In the genomic region with DNA sequence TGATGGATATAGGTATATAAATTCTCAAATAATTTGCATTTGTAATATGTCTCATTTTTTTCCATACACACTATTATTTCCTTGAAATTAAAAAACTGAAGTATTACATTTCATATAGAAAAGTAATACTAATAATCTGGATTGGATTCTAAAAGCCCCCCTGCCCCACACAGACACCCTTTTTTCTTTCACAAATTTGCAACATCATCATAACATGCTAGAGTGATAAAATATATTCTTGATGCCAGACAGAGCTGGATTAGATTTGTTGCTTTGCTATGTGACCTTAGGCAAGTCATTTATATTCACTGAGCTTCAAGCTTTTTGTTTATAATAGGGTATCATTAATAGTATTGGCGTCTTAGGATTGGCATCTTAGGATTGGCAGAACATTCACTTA, we compare ENCODE assay signal across 2 cellular contexts.
TF ChIP-seq lines count a peak whose summit lies in the region.

No MANE protein-coding gene starts in this region.

TF ChIP-seq in HepG2, 621 proteins besides CTCF, POLR2A, EP300 and RAD21:
- TF ChIP-seq ZNF350 (CRISPR knock-in tag; IDR thresholded peaks at IDR 0.05; ENCODE audit: borderline replicate concordance, low read depth) (no peak), ZFP37 (CRISPR knock-in tag; IDR thresholded peaks at IDR 0.05; ENCODE audit: borderline replicate concordance) (no peak), ZNF121 (CRISPR knock-in tag; IDR thresholded peaks at IDR 0.05) (no peak), MAFK (conservative IDR thresholded peaks at IDR 0.05 in 1 of 2, IDR thresholded peaks at IDR 0.05 in 1 of 2; ENCODE audit: low read length in 2 of 2) (peak; percentile 72 to 74), CHD4 (IDR thresholded peaks at IDR 0.05; ENCODE audit: borderline replicate concordance, low read length) (no peak), ZNF850 (CRISPR knock-in tag; conservative IDR thresholded peaks at IDR 0.05) (no peak), NFIC (IDR thresholded peaks at IDR 0.05; ENCODE audit: low read length) (no peak), ZKSCAN5 (CRISPR knock-in tag; IDR thresholded peaks at IDR 0.05) (no peak), NR2C2 (CRISPR knock-in tag; IDR thresholded peaks at IDR 0.05; ENCODE audit: borderline replicate concordance) (no peak), ZNF224 (CRISPR knock-in tag; IDR thresholded peaks at IDR 0.05) (no peak), BRD4 (CRISPR knock-in tag; IDR thresholded peaks at IDR 0.05) (no peak), MAFF (IDR thresholded peaks at IDR 0.05; ENCODE audit: low read depth, low read length) (peak; percentile 58), MTA3 (CRISPR knock-in tag; IDR thresholded peaks at IDR 0.05) (no peak)
- TF ChIP-seq, protein P1, sequence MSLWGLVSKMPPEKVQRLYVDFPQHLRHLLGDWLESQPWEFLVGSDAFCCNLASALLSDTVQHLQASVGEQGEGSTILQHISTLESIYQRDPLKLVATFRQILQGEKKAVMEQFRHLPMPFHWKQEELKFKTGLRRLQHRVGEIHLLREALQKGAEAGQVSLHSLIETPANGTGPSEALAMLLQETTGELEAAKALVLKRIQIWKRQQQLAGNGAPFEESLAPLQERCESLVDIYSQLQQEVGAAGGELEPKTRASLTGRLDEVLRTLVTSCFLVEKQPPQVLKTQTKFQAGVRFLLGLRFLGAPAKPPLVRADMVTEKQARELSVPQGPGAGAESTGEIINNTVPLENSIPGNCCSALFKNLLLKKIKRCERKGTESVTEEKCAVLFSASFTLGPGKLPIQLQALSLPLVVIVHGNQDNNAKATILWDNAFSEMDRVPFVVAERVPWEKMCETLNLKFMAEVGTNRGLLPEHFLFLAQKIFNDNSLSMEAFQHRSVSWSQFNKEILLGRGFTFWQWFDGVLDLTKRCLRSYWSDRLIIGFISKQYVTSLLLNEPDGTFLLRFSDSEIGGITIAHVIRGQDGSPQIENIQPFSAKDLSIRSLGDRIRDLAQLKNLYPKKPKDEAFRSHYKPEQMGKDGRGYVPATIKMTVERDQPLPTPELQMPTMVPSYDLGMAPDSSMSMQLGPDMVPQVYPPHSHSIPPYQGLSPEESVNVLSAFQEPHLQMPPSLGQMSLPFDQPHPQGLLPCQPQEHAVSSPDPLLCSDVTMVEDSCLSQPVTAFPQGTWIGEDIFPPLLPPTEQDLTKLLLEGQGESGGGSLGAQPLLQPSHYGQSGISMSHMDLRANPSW (CRISPR knock-in tag; IDR thresholded peaks at IDR 0.05; ENCODE audit: borderline replicate concordance), result no peak
TF ChIP-seq in HepG2: peak in this region for 2.

TF ChIP-seq in K562, 482 proteins besides CTCF, POLR2A, EP300 and RAD21:
- TF ChIP-seq CHCHD3 (CRISPR knock-in tag; IDR thresholded peaks at IDR 0.05) (no peak), AFF4 (CRISPR knock-in tag; IDR thresholded peaks at IDR 0.05) (no peak), HEY1 (CRISPR knock-in tag; IDR thresholded peaks at IDR 0.05; ENCODE audit: borderline replicate concordance) (no peak), ZNF778 (CRISPR knock-in tag; IDR thresholded peaks at IDR 0.05) (no peak), CHD1 (IDR thresholded peaks at IDR 0.05; ENCODE audit: low read length) (no peak), TAF1 (IDR thresholded peaks at IDR 0.05; ENCODE audit: control insufficient read depth, extremely low read depth, insufficient read depth, low read length, severe bottlenecking) (no peak), KDM1A (IDR thresholded peaks at IDR 0.05) (no peak), RBBP5 (IDR thresholded peaks at IDR 0.05; ENCODE audit: borderline replicate concordance, insufficient read depth, low read length, poor library complexity, severe bottlenecking) (no peak), ZKSCAN3 (CRISPR knock-in tag; IDR thresholded peaks at IDR 0.05) (no peak), SRF (CRISPR knock-in tag; IDR thresholded peaks at IDR 0.05) (no peak), MAFG (tag; conservative IDR thresholded peaks at IDR 0.05) (peak; percentile 46), ZNF316 (IDR thresholded peaks at IDR 0.05) (peak; percentile 60), C11orf30 (IDR thresholded peaks at IDR 0.05; ENCODE audit: low read depth) (0 out of 2 replicates have a peak, but pooled peaks have one; percentile 38)
- TF ChIP-seq, protein P2, sequence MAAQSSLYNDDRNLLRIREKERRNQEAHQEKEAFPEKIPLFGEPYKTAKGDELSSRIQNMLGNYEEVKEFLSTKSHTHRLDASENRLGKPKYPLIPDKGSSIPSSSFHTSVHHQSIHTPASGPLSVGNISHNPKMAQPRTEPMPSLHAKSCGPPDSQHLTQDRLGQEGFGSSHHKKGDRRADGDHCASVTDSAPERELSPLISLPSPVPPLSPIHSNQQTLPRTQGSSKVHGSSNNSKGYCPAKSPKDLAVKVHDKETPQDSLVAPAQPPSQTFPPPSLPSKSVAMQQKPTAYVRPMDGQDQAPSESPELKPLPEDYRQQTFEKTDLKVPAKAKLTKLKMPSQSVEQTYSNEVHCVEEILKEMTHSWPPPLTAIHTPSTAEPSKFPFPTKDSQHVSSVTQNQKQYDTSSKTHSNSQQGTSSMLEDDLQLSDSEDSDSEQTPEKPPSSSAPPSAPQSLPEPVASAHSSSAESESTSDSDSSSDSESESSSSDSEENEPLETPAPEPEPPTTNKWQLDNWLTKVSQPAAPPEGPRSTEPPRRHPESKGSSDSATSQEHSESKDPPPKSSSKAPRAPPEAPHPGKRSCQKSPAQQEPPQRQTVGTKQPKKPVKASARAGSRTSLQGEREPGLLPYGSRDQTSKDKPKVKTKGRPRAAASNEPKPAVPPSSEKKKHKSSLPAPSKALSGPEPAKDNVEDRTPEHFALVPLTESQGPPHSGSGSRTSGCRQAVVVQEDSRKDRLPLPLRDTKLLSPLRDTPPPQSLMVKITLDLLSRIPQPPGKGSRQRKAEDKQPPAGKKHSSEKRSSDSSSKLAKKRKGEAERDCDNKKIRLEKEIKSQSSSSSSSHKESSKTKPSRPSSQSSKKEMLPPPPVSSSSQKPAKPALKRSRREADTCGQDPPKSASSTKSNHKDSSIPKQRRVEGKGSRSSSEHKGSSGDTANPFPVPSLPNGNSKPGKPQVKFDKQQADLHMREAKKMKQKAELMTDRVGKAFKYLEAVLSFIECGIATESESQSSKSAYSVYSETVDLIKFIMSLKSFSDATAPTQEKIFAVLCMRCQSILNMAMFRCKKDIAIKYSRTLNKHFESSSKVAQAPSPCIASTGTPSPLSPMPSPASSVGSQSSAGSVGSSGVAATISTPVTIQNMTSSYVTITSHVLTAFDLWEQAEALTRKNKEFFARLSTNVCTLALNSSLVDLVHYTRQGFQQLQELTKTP (IDR thresholded peaks at IDR 0.05; ENCODE audit: low read depth in 1 of 2, partially characterized antibody in 2 of 2), result no peak
- TF ChIP-seq, protein P3, sequence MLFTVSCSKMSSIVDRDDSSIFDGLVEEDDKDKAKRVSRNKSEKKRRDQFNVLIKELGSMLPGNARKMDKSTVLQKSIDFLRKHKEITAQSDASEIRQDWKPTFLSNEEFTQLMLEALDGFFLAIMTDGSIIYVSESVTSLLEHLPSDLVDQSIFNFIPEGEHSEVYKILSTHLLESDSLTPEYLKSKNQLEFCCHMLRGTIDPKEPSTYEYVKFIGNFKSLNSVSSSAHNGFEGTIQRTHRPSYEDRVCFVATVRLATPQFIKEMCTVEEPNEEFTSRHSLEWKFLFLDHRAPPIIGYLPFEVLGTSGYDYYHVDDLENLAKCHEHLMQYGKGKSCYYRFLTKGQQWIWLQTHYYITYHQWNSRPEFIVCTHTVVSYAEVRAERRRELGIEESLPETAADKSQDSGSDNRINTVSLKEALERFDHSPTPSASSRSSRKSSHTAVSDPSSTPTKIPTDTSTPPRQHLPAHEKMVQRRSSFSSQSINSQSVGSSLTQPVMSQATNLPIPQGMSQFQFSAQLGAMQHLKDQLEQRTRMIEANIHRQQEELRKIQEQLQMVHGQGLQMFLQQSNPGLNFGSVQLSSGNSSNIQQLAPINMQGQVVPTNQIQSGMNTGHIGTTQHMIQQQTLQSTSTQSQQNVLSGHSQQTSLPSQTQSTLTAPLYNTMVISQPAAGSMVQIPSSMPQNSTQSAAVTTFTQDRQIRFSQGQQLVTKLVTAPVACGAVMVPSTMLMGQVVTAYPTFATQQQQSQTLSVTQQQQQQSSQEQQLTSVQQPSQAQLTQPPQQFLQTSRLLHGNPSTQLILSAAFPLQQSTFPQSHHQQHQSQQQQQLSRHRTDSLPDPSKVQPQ (CRISPR knock-in tag; IDR thresholded peaks at IDR 0.05; ENCODE audit: borderline replicate concordance), result no peak
- TF ChIP-seq, protein P4, sequence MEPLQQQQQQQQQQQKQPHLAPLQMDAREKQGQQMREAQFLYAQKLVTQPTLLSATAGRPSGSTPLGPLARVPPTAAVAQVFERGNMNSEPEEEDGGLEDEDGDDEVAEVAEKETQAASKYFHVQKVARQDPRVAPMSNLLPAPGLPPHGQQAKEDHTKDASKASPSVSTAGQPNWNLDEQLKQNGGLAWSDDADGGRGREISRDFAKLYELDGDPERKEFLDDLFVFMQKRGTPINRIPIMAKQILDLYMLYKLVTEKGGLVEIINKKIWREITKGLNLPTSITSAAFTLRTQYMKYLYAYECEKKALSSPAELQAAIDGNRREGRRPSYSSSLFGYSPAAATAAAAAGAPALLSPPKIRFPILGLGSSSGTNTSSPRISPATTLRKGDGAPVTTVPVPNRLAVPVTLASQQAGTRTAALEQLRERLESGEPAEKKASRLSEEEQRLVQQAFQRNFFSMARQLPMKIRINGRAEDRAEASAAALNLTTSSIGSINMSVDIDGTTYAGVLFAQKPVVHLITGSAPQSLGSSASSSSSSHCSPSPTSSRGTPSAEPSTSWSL (CRISPR knock-in tag; IDR thresholded peaks at IDR 0.05; ENCODE audit: borderline replicate concordance), result no peak
